ENCODE assay signal across 1 cellular context in the genomic region with DNA sequence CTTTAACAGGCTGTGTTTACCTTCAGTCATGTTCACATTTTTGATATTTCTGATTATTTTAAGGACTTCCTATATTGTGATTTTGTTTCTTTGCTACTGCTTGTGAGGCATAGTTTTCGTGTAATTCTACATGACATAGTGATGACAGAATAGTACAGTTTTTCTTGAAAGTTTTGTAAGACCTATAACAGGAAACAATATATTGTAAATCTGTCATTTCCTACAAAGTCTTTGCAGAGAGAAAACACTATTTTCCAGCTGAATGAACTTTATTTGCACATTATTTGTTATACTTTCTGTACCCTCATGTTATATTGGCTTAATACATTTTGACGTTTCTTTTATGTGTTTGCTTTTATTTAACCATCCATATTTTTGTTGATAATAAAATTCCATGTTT.
TF ChIP-seq lines count a peak whose summit lies in the region.

No MANE protein-coding gene starts in this region.

TF ChIP-seq in HEK293, 187 proteins besides CTCF, POLR2A, EP300 and RAD21 (continued from another document):
- TF ChIP-seq, protein P1, sequence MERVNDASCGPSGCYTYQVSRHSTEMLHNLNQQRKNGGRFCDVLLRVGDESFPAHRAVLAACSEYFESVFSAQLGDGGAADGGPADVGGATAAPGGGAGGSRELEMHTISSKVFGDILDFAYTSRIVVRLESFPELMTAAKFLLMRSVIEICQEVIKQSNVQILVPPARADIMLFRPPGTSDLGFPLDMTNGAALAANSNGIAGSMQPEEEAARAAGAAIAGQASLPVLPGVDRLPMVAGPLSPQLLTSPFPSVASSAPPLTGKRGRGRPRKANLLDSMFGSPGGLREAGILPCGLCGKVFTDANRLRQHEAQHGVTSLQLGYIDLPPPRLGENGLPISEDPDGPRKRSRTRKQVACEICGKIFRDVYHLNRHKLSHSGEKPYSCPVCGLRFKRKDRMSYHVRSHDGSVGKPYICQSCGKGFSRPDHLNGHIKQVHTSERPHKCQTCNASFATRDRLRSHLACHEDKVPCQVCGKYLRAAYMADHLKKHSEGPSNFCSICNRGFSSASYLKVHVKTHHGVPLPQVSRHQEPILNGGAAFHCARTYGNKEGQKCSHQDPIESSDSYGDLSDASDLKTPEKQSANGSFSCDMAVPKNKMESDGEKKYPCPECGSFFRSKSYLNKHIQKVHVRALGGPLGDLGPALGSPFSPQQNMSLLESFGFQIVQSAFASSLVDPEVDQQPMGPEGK (tag by site-specific recombination; IDR thresholded peaks at IDR 0.05), result no peak
- TF ChIP-seq ZNF600 (tag by site-specific recombination; IDR thresholded peaks at IDR 0.05), result no peak
- no peak for TF ChIP-seq ZNF114 (tag by site-specific recombination; IDR thresholded peaks at IDR 0.05)
